16 cellular contexts compared by ENCODE assay signal in genomic region chr7:28081016-28081415, GRCh38.
DNase-seq lines count a peak whose midpoint lies in the region; ATAC-seq, FAIRE-seq and TF ChIP-seq lines count a peak whose summit lies in the region.
"Had no signal": no experiment of that assay in that cellular context is flagged by ENCODE, and none has a peak within 500 bp of the region (broad histone marks: within the 10 kb centered on the region; RNA-seq: fewer than 3 reads in every experiment).

No MANE protein-coding gene starts in this region.

- H3K27me3 Mint-ChIP-seq in activated T-helper 17 cell treated with anti-CD3 and anti-CD28 coated beads, Interleukin-2, amount 50 U/mL, for 72 hours: no peaks in the 10 kb centered on the region

- POLR2A ChIA-PET in HepG2 (lab: Yijun Ruan, JAX): no interaction called here

- TF ChIP-seq CTCF in liver (IDR thresholded peaks at IDR 0.05; ENCODE audit: low read depth, low read length, missing input control) (no peak), HepG2 (CRISPR knock-in tag; IDR thresholded peaks at IDR 0.05) (no peak)

- in situ Hi-C loops in HepG2 (cut with HindIII; ENCODE audit: extremely low pct_ligation_motif_present, low pct_unique_long_range_greater_than_20kb): no loop called here

- WGBS in liver: 56% methylated on average over 5 of the region's 5 CpGs
- 24% methylated on average over 5 of the region's 5 CpGs for WGBS in HepG2 (ENCODE audit: low lambda C conversion rate)

- H3K27me3 ChIP-seq in liver (ENCODE audit: control insufficient read depth in 4 of 4, insufficient read depth in 4 of 4, low read length in 3 of 4): no peaks in the 10 kb centered on the region
- peaks cover 0 to 6% of the 10 kb centered on the region in 2 experiments; a peak in 2 of 5 replicates for H3K27me3 ChIP-seq in HepG2 (ENCODE audit: control insufficient read depth in 1 of 2, insufficient read depth in 2 of 2, low read length in 2 of 2)
- H3K27me3 ChIP-seq: suprapubic skin had no signal

- no peak for DNase-seq in HepG2 (ENCODE audit: low spot score)
- peak; percentile 20 for DNase-seq in kidney tubule cell (ENCODE audit: low spot score)
- no peak for DNase-seq in NCI-H345 treated with DMSO at 0.1 percent for 48 hours (lab: John Stamatoyannopoulos, UW; ENCODE audit: unreplicated experiment)
- DNase-seq: activated CD4-positive, alpha-beta T cell treated with anti-CD3 and anti-CD28 coated beads, Interleukin-2, amount 50 U/mL, for 48 hours; erythroblast; left colon; NCI-H2081; NCI-H82; T-helper 9 cell had no signal

- no peaks in the 10 kb centered on the region for H3K4me1 Mint-ChIP-seq in activated T-helper 17 cell treated with anti-CD3 and anti-CD28 coated beads, Interleukin-2, amount 50 U/mL, for 72 hours

- TF ChIP-seq RAD21 in liver (IDR thresholded peaks at IDR 0.05): no peak
- TF ChIP-seq RAD21 in HepG2 (CRISPR knock-in tag; IDR thresholded peaks at IDR 0.05): no peak

- no peak overlapping the region for H3K4me3 Mint-ChIP-seq in activated T-helper 17 cell treated with anti-CD3 and anti-CD28 coated beads, Interleukin-2, amount 50 U/mL, for 72 hours

- H3K36me3 ChIP-seq in liver (ENCODE audit: control insufficient read depth in 4 of 4, insufficient read depth in 3 of 4, low read depth in 1 of 4, low read length in 3 of 4) (no peaks in the 10 kb centered on the region), HepG2 (replicated peaks in 1 of 2; ENCODE audit: control insufficient read depth in 1 of 2, insufficient read depth in 2 of 2, low read length in 2 of 2) (no peaks in the 10 kb centered on the region)
- H3K36me3 ChIP-seq: suprapubic skin had no signal

- no peak for FAIRE-seq in HepG2 (lab: Jason Lieb, UNC)

- H3K4me1 ChIP-seq in liver (ENCODE audit: control insufficient read depth in 4 of 4, insufficient read depth in 4 of 4, low read length in 3 of 4): peaks cover 5 to 23% (median 16%) of the 10 kb centered on the region in 4 donors
- H3K4me1 ChIP-seq in HepG2 (ENCODE audit: insufficient read depth, low read length): no peaks in the 10 kb centered on the region

- no peak for TF ChIP-seq POLR2A in HepG2 (IDR thresholded peaks at IDR 0.05; ENCODE audit: insufficient read depth in 1 of 2, low read depth in 2 of 2, low read length in 2 of 2)

- ATAC-seq in HepG2: no peak
- ATAC-seq in activated T-helper 17 cell treated with anti-CD3 and anti-CD28 coated beads, Interleukin-2, amount 50 U/mL, for 72 hours (replicated peaks): no peak
- ATAC-seq in GM19467 (IDR thresholded peaks at IDR 0.05; ENCODE audit: unreplicated experiment): no peak
- ATAC-seq in GM21423 (IDR thresholded peaks at IDR 0.05; ENCODE audit: unreplicated experiment): no peak
- no peak for ATAC-seq in GM21825 (IDR thresholded peaks at IDR 0.05; ENCODE audit: unreplicated experiment)
- ATAC-seq: left colon had no signal

- H3K27ac ChIP-seq in liver (ENCODE audit: low read depth in 1 of 2, low read length in 2 of 2) (no peak overlapping the region), HepG2 (ENCODE audit: extremely low read length, insufficient read depth, low read length) (no peak overlapping the region)
- H3K27ac ChIP-seq: suprapubic skin had no signal

- no peaks in the 10 kb centered on the region for H3K9me3 ChIP-seq in liver (ENCODE audit: control insufficient read depth in 4 of 4, low read length in 3 of 4)
- no peaks in the 10 kb centered on the region for H3K9me3 ChIP-seq in HepG2 (ENCODE audit: low read length)
- H3K9me3 ChIP-seq: suprapubic skin had no signal

- intact Hi-C loops in HepG2 (cut with micrococcal nuclease; ENCODE audit: unreplicated experiment): no loop called here

- no peaks in the 10 kb centered on the region for H3K36me3 Mint-ChIP-seq in activated T-helper 17 cell treated with anti-CD3 and anti-CD28 coated beads, Interleukin-2, amount 50 U/mL, for 72 hours (ENCODE audit: low read depth)

- no TSS peak for BruUV-seq in HepG2 (replicated peaks; lab: Mats Ljungman, UMichigan)

- TF ChIP-seq EP300 in HepG2 (IDR thresholded peaks at IDR 0.05; ENCODE audit: low read depth in 2 of 2, low read length in 2 of 2) (no peak), HepG2 (CRISPR knock-in tag; IDR thresholded peaks at IDR 0.05; ENCODE audit: borderline replicate concordance) (no peak)

- H3K27ac Mint-ChIP-seq in activated T-helper 17 cell treated with anti-CD3 and anti-CD28 coated beads, Interleukin-2, amount 50 U/mL, for 72 hours: peak overlapping the region; percentile 32
- H3K27ac Mint-ChIP-seq: progenitor cell of endocrine pancreas had no signal

- no peak overlapping the region for H2AFZ ChIP-seq in HepG2 (ENCODE audit: low read length)

- no peaks in the 10 kb centered on the region for H3K79me2 ChIP-seq in HepG2 (ENCODE audit: insufficient read depth, low read length)

- no peaks in the 10 kb centered on the region for H3K9me3 Mint-ChIP-seq in activated T-helper 17 cell treated with anti-CD3 and anti-CD28 coated beads, Interleukin-2, amount 50 U/mL, for 72 hours

- 0 out of 2 replicates have a peak, but pooled peaks cover 2% of the 10 kb centered on the region for H4K20me1 ChIP-seq in HepG2 (ENCODE audit: insufficient read depth, low read length)

- H3K9ac ChIP-seq in liver (ENCODE audit: low read depth in 1 of 2, low read length in 2 of 2) (no peak overlapping the region), HepG2 (ENCODE audit: insufficient read depth, low read depth, low read length) (no peak overlapping the region)

- no peak overlapping the region for H3K4me2 ChIP-seq in HepG2 (ENCODE audit: low read depth, low read length)

- H3K4me3 ChIP-seq in liver (ENCODE audit: low read depth in 1 of 3, low read length in 3 of 3) (no peak overlapping the region), HepG2 (replicated peaks in 1 of 3; ENCODE audit: insufficient read depth in 1 of 3, low read depth in 2 of 3, low read length in 3 of 3) (no peak overlapping the region)
- H3K4me3 ChIP-seq: suprapubic skin had no signal

- CTCF ChIA-PET in HepG2 (lab: Yijun Ruan, JAX; ENCODE audit: low intra/inter-chr PET ratio, low total read pairs): no interaction called here

TF ChIP-seq in liver, 16 proteins besides CTCF, POLR2A, EP300 and RAD21:
- TF ChIP-seq NR2F2 (IDR thresholded peaks at IDR 0.05) (peak; percentile 21), TAF1 (conservative IDR thresholded peaks at IDR 0.05) (no peak)
TF ChIP-seq in liver: peak in this region for 1.

TF ChIP-seq in HepG2, 621 proteins besides CTCF, POLR2A, EP300 and RAD21:
- TF ChIP-seq ZNF468 (CRISPR knock-in tag; IDR thresholded peaks at IDR 0.05) (no peak), TCF12 (IDR thresholded peaks at IDR 0.05) (no peak), TCF12 (CRISPR knock-in tag; IDR thresholded peaks at IDR 0.05) (no peak), ZNF614 (CRISPR knock-in tag; IDR thresholded peaks at IDR 0.05; ENCODE audit: borderline replicate concordance) (no peak), ZNF841 (CRISPR knock-in tag; IDR thresholded peaks at IDR 0.05; ENCODE audit: borderline replicate concordance) (no peak), ZFP36L2 (CRISPR knock-in tag; IDR thresholded peaks at IDR 0.05) (no peak), CCAR2 (optimal IDR thresholded peaks at IDR 0.05; ENCODE audit: low read depth, low read length) (no peak), KDM6A (CRISPR knock-in tag; IDR thresholded peaks at IDR 0.05; ENCODE audit: low read depth) (no peak), KLF13 (CRISPR knock-in tag; IDR thresholded peaks at IDR 0.05) (no peak), SETDB1 (CRISPR knock-in tag; IDR thresholded peaks at IDR 0.05; ENCODE audit: borderline replicate concordance) (no peak), ZNF782 (CRISPR knock-in tag; IDR thresholded peaks at IDR 0.05; ENCODE audit: borderline replicate concordance) (no peak), TAF15 (IDR thresholded peaks at IDR 0.05; ENCODE audit: low read depth, low read length, poor library complexity, severe bottlenecking) (no peak), ZNF713 (CRISPR knock-in tag; IDR thresholded peaks at IDR 0.05) (no peak), ZNF44 (CRISPR knock-in tag; IDR thresholded peaks at IDR 0.05) (no peak), ZNF83 (CRISPR knock-in tag; IDR thresholded peaks at IDR 0.05; ENCODE audit: borderline replicate concordance) (no peak)
